24 cellular contexts compared by ENCODE assay signal in the genomic region with DNA sequence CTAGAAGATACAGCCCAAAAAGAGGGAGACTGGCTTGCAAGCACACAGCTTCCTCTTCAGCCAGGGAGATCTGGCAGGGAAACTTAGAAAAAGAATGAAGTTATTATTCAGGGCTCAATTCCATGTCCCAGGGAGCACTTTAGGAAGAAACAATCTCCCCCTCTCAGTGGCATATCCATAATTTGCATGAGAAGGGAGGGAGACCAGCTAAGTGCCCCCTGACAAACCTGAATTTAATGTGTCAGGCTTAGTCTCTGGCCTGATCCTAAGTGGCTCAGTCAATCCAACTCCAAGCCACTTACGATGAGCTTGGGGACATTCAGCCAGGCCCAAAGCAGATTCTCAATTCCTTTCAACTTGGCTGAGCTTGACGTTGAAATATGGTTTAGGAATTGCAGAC. TPM values are rescaled to one million over a fixed set of nuclear protein-coding genes. Genes with fewer than 3 reads are reported as not detected.
"Had no signal": no experiment of that assay in that cellular context is flagged by ENCODE, and none has a peak within 500 bp of the region (broad histone marks: within the 10 kb centered on the region; RNA-seq: fewer than 3 reads in every experiment).

No MANE protein-coding gene starts in this region.

- H3K9ac ChIP-seq: SK-N-SH had no signal

- H3K4me3 Mint-ChIP-seq: T-cell had no signal

- H3K27ac Mint-ChIP-seq: T-cell had no signal

- H3K36me3 Mint-ChIP-seq: T-cell had no signal

- DNase-seq: KBM-7, MV-4-11, NCI-H1048, NCI-H1105, NCI-H1417, NCI-H1436 treated with DMSO at 0.1 percent for 48 hours, NCI-H1694, NCI-H187 treated with DMSO at 0.1 percent for 48 hours, NCI-H2029 treated with DMSO at 0.1 percent for 48 hours, NCI-H2171 treated with DMSO at 0.1 percent for 48 hours, NCI-H345, NCI-H510A treated with DMSO at 0.1 percent for 48 hours, NCI-H526, PC-3, SHP77, SK-N-SH, SW 1271, T-cell had no signal

- ATAC-seq: Panc1, PC-3, T-cell had no signal

- H3K27ac ChIP-seq: RWPE1 had no signal

- H3K9me3 ChIP-seq: SK-N-SH had no signal

RNA-seq across cellular contexts. Expression of a gene that starts 17.7 kb away (rescaled TPM):
- total RNA-seq: HT1080, LHCN-M2, MCF 10A, OCI-LY7, PC-3, T-cell had no signal
